10 cellular contexts compared by ENCODE assay signal in genomic region chr11:34977039-34977906, GRCh38.
A peak's percentile ranks its signal among the peaks of the same experiment; 100 is the strongest.
DNase-seq lines count a peak whose midpoint lies in the region; ATAC-seq and TF ChIP-seq lines count a peak whose summit lies in the region.
"Had no signal": no experiment of that assay in that cellular context is flagged by ENCODE, and none has a peak within 500 bp of the region (broad histone marks: within the 10 kb centered on the region; RNA-seq: fewer than 3 reads in every experiment).

No MANE protein-coding gene starts in this region.

- dilution Hi-C loops in mammary epithelial cell (cut with HindIII; ENCODE audit: low sequenced_read_pairs): loop anchor here (5.0 kb wide), 1 partner anchor 50 kb away; no protein-coding TSS in a partner anchor

- peaks cover 35% of the 10 kb centered on the region for H3K4me1 ChIP-seq in mammary epithelial cell (ENCODE audit: insufficient read depth, low read length)
- H3K4me1 ChIP-seq in mesodermal cell (ENCODE audit: control insufficient read depth, insufficient read depth, low read length, poor library complexity, severe bottlenecking): peaks cover 38% of the 10 kb centered on the region

- H3K36me3 ChIP-seq in mammary epithelial cell (ENCODE audit: insufficient read depth, low read length) (peaks cover 2% of the 10 kb centered on the region), mesodermal cell (ENCODE audit: control insufficient read depth, insufficient read depth, low read length) (peaks cover 22% of the 10 kb centered on the region)

- H3K9me3 ChIP-seq in mammary epithelial cell (replicated peaks; ENCODE audit: insufficient read depth, low read length): no peaks in the 10 kb centered on the region
- no peaks in the 10 kb centered on the region for H3K9me3 ChIP-seq in mesodermal cell (ENCODE audit: control insufficient read depth, low read length)

- TF ChIP-seq CTCF in mammary epithelial cell (conservative IDR thresholded peaks at IDR 0.05 in 1 of 2, IDR thresholded peaks at IDR 0.05 in 1 of 2; ENCODE audit: extremely low read depth in 1 of 2, insufficient read depth in 1 of 2, low read depth in 1 of 2, low read length in 2 of 2): no peak

- peak overlapping the region; percentile 78 for H3K27ac ChIP-seq in mammary epithelial cell (ENCODE audit: insufficient read depth, low read depth, low read length)
- peak overlapping the region; percentile 83 for H3K27ac ChIP-seq in mesodermal cell (ENCODE audit: low read depth, low read length, severe bottlenecking)

- no peak for ATAC-seq in GM19452 (IDR thresholded peaks at IDR 0.05; ENCODE audit: unreplicated experiment)

- H4K20me1 ChIP-seq in mammary epithelial cell (ENCODE audit: insufficient read depth, low read length): no peaks in the 10 kb centered on the region

- no TSS peak for BruUV-seq in mammary epithelial cell (replicated peaks; lab: Mats Ljungman, UMichigan)

- H3K27me3 ChIP-seq in mammary epithelial cell (ENCODE audit: insufficient read depth, low read length): no peaks in the 10 kb centered on the region

- H3K9ac ChIP-seq in mammary epithelial cell (ENCODE audit: insufficient read depth, low read length): peak overlapping the region; percentile 31

- H3K4me3 ChIP-seq in mammary epithelial cell (replicated peaks in 1 of 3; ENCODE audit: insufficient read depth in 1 of 3, low read depth in 2 of 3, low read length in 3 of 3) (peak overlapping the region in 2 of 3 experiments; percentile 28 to 36), mesodermal cell (ENCODE audit: extremely low read depth, insufficient read depth, low read length, poor library complexity, severe bottlenecking) (no peak overlapping the region)

- H2AFZ ChIP-seq in mammary epithelial cell (ENCODE audit: low read depth, low read length): no peak overlapping the region

- DNase-seq in AML-193 (lab: John Stamatoyannopoulos, UW): peak; percentile 42 to 48
- peak; percentile 95 for DNase-seq in M059J (ENCODE audit: low read depth)
- peak; percentile 75 for DNase-seq in mammary epithelial cell
- DNase-seq in SK-N-DZ (ENCODE audit: low spot score): no peak
- DNase-seq in cerebellar nuclear complex (lab: John Stamatoyannopoulos, UW): no peak
- DNase-seq in NCI-H446 treated with DMSO at 0.1 percent for 48 hours (lab: John Stamatoyannopoulos, UW): no peak
- DNase-seq: activated T-cell treated with anti-CD3 and anti-CD28 coated beads, Interleukin-2, amount 50 U/mL, for 48 hours; MM.1S had no signal

- H3K79me2 ChIP-seq in mammary epithelial cell (ENCODE audit: insufficient read depth, low read length): peaks cover 7% of the 10 kb centered on the region

- peak overlapping the region; percentile 80 for H3K4me2 ChIP-seq in mammary epithelial cell (ENCODE audit: insufficient read depth, low read depth, low read length)

- intact Hi-C loops in mammary epithelial cell (cut with micrococcal nuclease): loop anchor here (2.0 kb wide), 1 partner anchor 50 kb away; no protein-coding TSS in a partner anchor

- in situ Hi-C loops in mammary epithelial cell (cut with MboI; ENCODE audit: low sequenced_read_pairs in 2 of 2): no loop called here

- WGBS in mammary epithelial cell (ENCODE audit: low coverage, missing lambda C conversion rate): 0% methylated on average over 6 of the region's 6 CpGs
- no CpG with 5 or more reads among the region's 6 CpGs for WGBS in mesodermal cell (ENCODE audit: insufficient coverage in 2 of 2), 2 experiments

- CTCF ChIA-PET in mammary epithelial cell (lab: Charles Lee; ENCODE audit: low non-redundant PET): interaction anchor here (0.6 kb wide), 1 partner anchor 478 kb away, joined by 4 read pairs; no protein-coding TSS in a partner anchor

Comparison
In these comparisons a context has a peak if more than half of its experiments do, and no peak if none do; other contexts are left out.
1. DNase-seq: peak in AML-193 (2 of 2), M059J (single experiment) and mammary epithelial cell (single experiment); none in SK-N-DZ (single experiment), cerebellar nuclear complex (0 of 2) and NCI-H446 treated with DMSO at 0.1 percent for 48 hours (single experiment).